ENCODE assay signal across 8 cellular contexts in genomic region chr10:93991596-93992284, GRCh38. TPM values are rescaled to one million over a fixed set of nuclear protein-coding genes. Genes with fewer than 3 reads are reported as not detected.
A peak's percentile ranks its signal among the peaks of the same experiment; 100 is the strongest.
DNase-seq lines count a peak whose midpoint lies in the region; ATAC-seq and TF ChIP-seq lines count a peak whose summit lies in the region.
"Had no signal": no experiment of that assay in that cellular context is flagged by ENCODE, and none has a peak within 500 bp of the region (broad histone marks: within the 10 kb centered on the region; RNA-seq: fewer than 3 reads in every experiment).

No MANE protein-coding gene starts in this region.

- TF ChIP-seq EP300 in upper lobe of left lung (IDR thresholded peaks at IDR 0.05), result no peak

- DNase-seq in LHCN-M2 (ENCODE audit: low read depth) (peak; percentile 78), dermis blood vessel endothelial cell (peak; percentile 25), upper lobe of left lung (peak in 1 of 2 donors; percentile 57), NCI-H82 treated with DMSO at 0.1 percent for 48 hours (lab: John Stamatoyannopoulos, UW; ENCODE audit: unreplicated experiment) (no peak), NCI-H146 (lab: John Stamatoyannopoulos, UW) (no peak)
- DNase-seq: NCI-H524 treated with DMSO at 0.1 percent for 48 hours had no signal

- H3K9me3 ChIP-seq in liver (ENCODE audit: control insufficient read depth in 4 of 4, low read length in 3 of 4) (peaks cover 0 to 2% (median 0%) of the 10 kb centered on the region in 4 donors), upper lobe of left lung (no peaks in the 10 kb centered on the region)

- 27% methylated on average over 8 of the region's 8 CpGs for WGBS in liver
- 26 to 32% methylated on average over 7 to 8 of the region's 8 CpGs for WGBS in upper lobe of left lung, 2 donors

- no peak for TF ChIP-seq POLR2A in upper lobe of left lung (IDR thresholded peaks at IDR 0.05)

- no peak overlapping the region for H3K27ac ChIP-seq in liver (ENCODE audit: low read depth in 1 of 2, low read length in 2 of 2)
- peak overlapping the region in 2 of 4 donors; percentile 2 to 18 for H3K27ac ChIP-seq in upper lobe of left lung

- H3K4me1 ChIP-seq in liver (ENCODE audit: control insufficient read depth in 4 of 4, insufficient read depth in 4 of 4, low read length in 3 of 4), result peaks cover 3 to 12% (median 8%) of the 10 kb centered on the region in 4 donors
- peaks cover 3 to 18% (median 12%) of the 10 kb centered on the region in 4 donors for H3K4me1 ChIP-seq in upper lobe of left lung

- peak; percentile 66 to 84 for ATAC-seq in upper lobe of left lung (ENCODE audit: low FRiP score in 2 of 2)
- ATAC-seq in GM18520 (IDR thresholded peaks at IDR 0.05; ENCODE audit: unreplicated experiment), result no peak

- H3K36me3 ChIP-seq in liver (ENCODE audit: control insufficient read depth in 4 of 4, insufficient read depth in 3 of 4, low read depth in 1 of 4, low read length in 3 of 4) (no peaks in the 10 kb centered on the region), upper lobe of left lung (no peaks in the 10 kb centered on the region)

- H3K27me3 ChIP-seq in liver (ENCODE audit: control insufficient read depth in 4 of 4, insufficient read depth in 4 of 4, low read length in 3 of 4), result peaks cover 0 to 17% (median 3%) of the 10 kb centered on the region in 4 donors
- peaks cover 0 to 11% (median 1%) of the 10 kb centered on the region in 4 donors for H3K27me3 ChIP-seq in upper lobe of left lung

- no peak for TF ChIP-seq RAD21 in liver (IDR thresholded peaks at IDR 0.05)

- TF ChIP-seq CTCF in liver (IDR thresholded peaks at IDR 0.05; ENCODE audit: low read depth, low read length, missing input control) (no peak), upper lobe of left lung (IDR thresholded peaks at IDR 0.05) (no peak)

- no peak overlapping the region for H3K9ac ChIP-seq in liver (ENCODE audit: low read depth in 1 of 2, low read length in 2 of 2)

- H3K4me3 ChIP-seq in liver (ENCODE audit: low read depth in 1 of 3, low read length in 3 of 3) (no peak overlapping the region), upper lobe of left lung (no peak overlapping the region)

TF ChIP-seq in liver, 16 proteins besides CTCF, POLR2A, EP300 and RAD21:
- TF ChIP-seq JUND (IDR thresholded peaks at IDR 0.05), result peak; percentile 48 to 50
- no peak for TF ChIP-seq FOXA2 (IDR thresholded peaks at IDR 0.05)

RNA-seq across cellular contexts. Expression of gene PLCE1, which starts 2.0 kb away (rescaled TPM):
- total RNA-seq in LHCN-M2 (2014; rRNA removed) (5.4 and 6.7 TPM in 2 replicates), dermis blood vessel endothelial cell (2.7 and 3.6 TPM in 2 replicates), liver (under 1 TPM; 0.28 to 0.75 TPM), upper lobe of left lung (10 to 100 TPM in 5 of 6 donors, 1 to 10 TPM in 1; 8.4 to 15.0 (median 12.3) TPM)
- 4.6 TPM for polyA plus RNA-seq in LHCN-M2 (2012)
- under 1 TPM; 0.23 to 0.50 TPM for polyA plus RNA-seq in liver

Comparison
In these comparisons a context has a peak if more than half of its experiments do, and no peak if none do; other contexts are left out.
1. DNase-seq: peak in LHCN-M2 (single experiment) and dermis blood vessel endothelial cell (single experiment); none in NCI-H82 treated with DMSO at 0.1 percent for 48 hours (single experiment) and NCI-H146 (single experiment).